In genomic region chr2:235378261-235378660, GRCh38 we compare ENCODE assay signal across 19 cellular contexts.
A peak's percentile ranks its signal among the peaks of the same experiment; 100 is the strongest.
DNase-seq lines count a peak whose midpoint lies in the region; ATAC-seq and TF ChIP-seq lines count a peak whose summit lies in the region.
"Had no signal": no experiment of that assay in that cellular context is flagged by ENCODE, and none has a peak within 500 bp of the region (broad histone marks: within the 10 kb centered on the region; RNA-seq: fewer than 3 reads in every experiment).

No MANE protein-coding gene starts in this region.

- peak; percentile 51 for DNase-seq in A172 (ENCODE audit: low spot score)
- DNase-seq in G401 (ENCODE audit: low spot score), result peak; percentile 89
- peak; percentile 55 for DNase-seq in RPMI8226
- peak; percentile 86 for DNase-seq in kidney tubule cell (ENCODE audit: low spot score)
- DNase-seq in stimulated activated effector memory CD8-positive, alpha-beta T cell treated with anti-CD3 and anti-CD28 coated beads, Interleukin-12 subunit alpha, Interleukin-12 subunit beta, amount 100 ng/mL, for 72 hours (ENCODE audit: low spot score in 2 of 2), result no peak
- DNase-seq in HCEC 1CT, result no peak
- DNase-seq in gastrocnemius medialis, result no peak
- no peak for DNase-seq in middle frontal gyrus (ENCODE audit: extremely low spot score, low spot score)
- DNase-seq: activated CD8-positive, alpha-beta T cell treated with anti-CD3 and anti-CD28 coated beads for 36 hours; amniotic stem cell; heart left ventricle; kidney; NCI-H524 treated with DMSO at 0.1 percent for 48 hours; Peyer's patch; tibial artery; WERI-Rb-1 had no signal

- no peaks in the 10 kb centered on the region for H3K9me3 Mint-ChIP-seq in stimulated activated effector memory CD8-positive, alpha-beta T cell treated with anti-CD3 and anti-CD28 coated beads, Interleukin-12 subunit alpha, Interleukin-12 subunit beta, amount 100 ng/mL, for 72 hours
- H3K9me3 Mint-ChIP-seq: activated CD8-positive, alpha-beta T cell treated with anti-CD3 and anti-CD28 coated beads for 36 hours; activated T-helper 1 cell treated with anti-CD3 and anti-CD28 coated beads, Interleukin-12 subunit alpha, Interleukin-12 subunit beta, Interleukin-2, Interleukin-4 antibody, amounts not matched to agents 30 ng/mL and 10 ng/mL and 1 ng/mL, durations not matched to agents 14 hours and 24 hours and 36 hours had no signal

- no peak overlapping the region for H3K27ac Mint-ChIP-seq in stimulated activated effector memory CD8-positive, alpha-beta T cell treated with anti-CD3 and anti-CD28 coated beads, Interleukin-12 subunit alpha, Interleukin-12 subunit beta, amount 100 ng/mL, for 72 hours
- H3K27ac Mint-ChIP-seq: activated CD8-positive, alpha-beta T cell treated with anti-CD3 and anti-CD28 coated beads for 36 hours; activated T-helper 1 cell treated with anti-CD3 and anti-CD28 coated beads, Interleukin-12 subunit alpha, Interleukin-12 subunit beta, Interleukin-2, Interleukin-4 antibody, amounts not matched to agents 30 ng/mL and 10 ng/mL and 1 ng/mL, durations not matched to agents 14 hours and 24 hours and 36 hours; IgD-negative memory B cell; stimulated activated memory B cell treated with anti-CD40 and anti-IgM and Interleukin-4, amounts not matched to agents 10 μg/mL and 1 μg/mL and 100 μg/mL, for 72 hours had no signal

- H3K27me3 ChIP-seq in gastrocnemius medialis, result peaks cover 0 to 3% (median 0%) of the 10 kb centered on the region in 3 donors
- H3K27me3 ChIP-seq: Peyer's patch, tibial artery had no signal

- no peaks in the 10 kb centered on the region for H3K36me3 Mint-ChIP-seq in stimulated activated effector memory CD8-positive, alpha-beta T cell treated with anti-CD3 and anti-CD28 coated beads, Interleukin-12 subunit alpha, Interleukin-12 subunit beta, amount 100 ng/mL, for 72 hours
- H3K36me3 Mint-ChIP-seq: IgD-negative memory B cell; stimulated activated memory B cell treated with anti-CD40 and anti-IgM and Interleukin-4, amounts not matched to agents 10 μg/mL and 1 μg/mL and 100 μg/mL, for 72 hours had no signal

- H3K4me1 Mint-ChIP-seq in stimulated activated effector memory CD8-positive, alpha-beta T cell treated with anti-CD3 and anti-CD28 coated beads, Interleukin-12 subunit alpha, Interleukin-12 subunit beta, amount 100 ng/mL, for 72 hours, result no peaks in the 10 kb centered on the region
- H3K4me1 Mint-ChIP-seq: stimulated activated memory B cell treated with anti-CD40 and anti-IgM and Interleukin-4, amounts not matched to agents 10 μg/mL and 1 μg/mL and 100 μg/mL, for 72 hours had no signal

- H3K27ac ChIP-seq in gastrocnemius medialis, result no peak overlapping the region
- H3K27ac ChIP-seq: heart left ventricle, Peyer's patch, tibial artery, WERI-Rb-1 had no signal

- H3K4me3 ChIP-seq in gastrocnemius medialis, result no peak overlapping the region
- H3K4me3 ChIP-seq: heart left ventricle, Peyer's patch, tibial artery had no signal

- H3K9me3 ChIP-seq in gastrocnemius medialis, result no peaks in the 10 kb centered on the region
- H3K9me3 ChIP-seq: heart left ventricle, Peyer's patch, tibial artery had no signal

- no peaks in the 10 kb centered on the region for H3K4me1 ChIP-seq in gastrocnemius medialis
- H3K4me1 ChIP-seq: heart left ventricle, Peyer's patch, tibial artery had no signal

- in situ Hi-C loops in G401 (cut with HindIII; ENCODE audit: low sequenced_read_pairs), result no loop called here
- in situ Hi-C loops in gastrocnemius medialis (cut with MboI; ENCODE audit: low sequenced_read_pairs in 4 of 4), result no loop called here

- no peak overlapping the region for H3K4me3 Mint-ChIP-seq in stimulated activated effector memory CD8-positive, alpha-beta T cell treated with anti-CD3 and anti-CD28 coated beads, Interleukin-12 subunit alpha, Interleukin-12 subunit beta, amount 100 ng/mL, for 72 hours
- H3K4me3 Mint-ChIP-seq: activated CD8-positive, alpha-beta T cell treated with anti-CD3 and anti-CD28 coated beads for 36 hours; activated T-helper 1 cell treated with anti-CD3 and anti-CD28 coated beads, Interleukin-12 subunit alpha, Interleukin-12 subunit beta, Interleukin-2, Interleukin-4 antibody, amounts not matched to agents 30 ng/mL and 10 ng/mL and 1 ng/mL, durations not matched to agents 14 hours and 24 hours and 36 hours; IgD-negative memory B cell; stimulated activated memory B cell treated with anti-CD40 and anti-IgM and Interleukin-4, amounts not matched to agents 10 μg/mL and 1 μg/mL and 100 μg/mL, for 72 hours had no signal

- H3K36me3 ChIP-seq in gastrocnemius medialis, result no peaks in the 10 kb centered on the region
- H3K36me3 ChIP-seq: heart left ventricle, Peyer's patch, tibial artery, WERI-Rb-1 had no signal

- intact Hi-C loops in gastrocnemius medialis (cut with DNase I; ENCODE audit: low total_unique reads), result no loop called here

- TF ChIP-seq POLR2A in gastrocnemius medialis (IDR thresholded peaks at IDR 0.05), result no peak

- no peak for ATAC-seq in stimulated activated effector memory CD8-positive, alpha-beta T cell treated with anti-CD3 and anti-CD28 coated beads, Interleukin-12 subunit alpha, Interleukin-12 subunit beta, amount 100 ng/mL, for 72 hours
- no peak for ATAC-seq in gastrocnemius medialis
- ATAC-seq: activated CD8-positive, alpha-beta T cell treated with anti-CD3 and anti-CD28 coated beads for 36 hours; heart left ventricle; stimulated activated memory B cell treated with anti-CD40 and anti-IgM and Interleukin-4, amounts not matched to agents 10 μg/mL and 1 μg/mL and 100 μg/mL, for 72 hours had no signal

- no peak for TF ChIP-seq CTCF in gastrocnemius medialis (IDR thresholded peaks at IDR 0.05 in 4 of 5, conservative IDR thresholded peaks at IDR 0.05 in 1 of 5)

Comparison
In these comparisons a context has a peak if more than half of its experiments do, and no peak if none do; other contexts are left out.
1. DNase-seq: peak in A172 (single experiment), G401 (single experiment), RPMI8226 (single experiment) and kidney tubule cell (single experiment); none in stimulated activated effector memory CD8-positive, alpha-beta T cell treated with anti-CD3 and anti-CD28 coated beads, Interleukin-12 subunit alpha, Interleukin-12 subunit beta, amount 100 ng/mL, for 72 hours (0 of 2), HCEC 1CT (single experiment), gastrocnemius medialis (0 of 2) and middle frontal gyrus (single experiment).